ENCODE assay signal across 9 cellular contexts in the genomic region with DNA sequence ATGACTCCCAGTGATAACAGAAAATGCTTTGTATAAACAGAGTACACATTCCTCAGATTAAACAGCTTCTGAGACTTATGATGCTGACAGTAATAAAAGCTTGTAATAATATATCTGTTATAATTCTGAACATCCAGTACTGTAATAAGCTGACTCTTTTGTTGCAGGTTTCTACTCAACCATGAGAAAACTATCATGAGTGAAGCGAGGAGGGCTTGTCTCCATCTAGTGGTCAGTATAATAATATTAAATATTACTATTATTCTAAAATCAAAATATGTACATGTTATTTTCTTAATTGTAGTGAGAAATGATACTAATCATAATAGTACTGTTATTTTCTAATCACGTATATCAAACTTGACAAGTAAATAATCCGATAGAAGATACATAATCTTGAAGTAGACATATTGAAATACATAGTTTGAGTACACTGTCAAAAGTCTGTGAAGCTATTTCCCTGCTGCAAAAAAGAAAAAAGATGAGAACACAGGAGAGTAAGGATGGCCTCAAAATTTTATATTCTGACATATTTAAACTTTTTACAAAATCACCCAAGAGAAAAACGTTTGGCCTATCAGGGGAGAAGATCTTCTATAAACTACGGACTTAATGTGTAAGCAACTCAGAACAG.
DNase-seq lines count a peak whose midpoint lies in the region; ATAC-seq and TF ChIP-seq lines count a peak whose summit lies in the region.
"Had no signal": no experiment of that assay in that cellular context is flagged by ENCODE, and none has a peak within 500 bp of the region (broad histone marks: within the 10 kb centered on the region; RNA-seq: fewer than 3 reads in every experiment).

No MANE protein-coding gene starts in this region.

- no peak for ATAC-seq in Panc1
- no peak for ATAC-seq in HG03039 (IDR thresholded peaks at IDR 0.05; ENCODE audit: unreplicated experiment)
- ATAC-seq in GM18505 (IDR thresholded peaks at IDR 0.05; ENCODE audit: unreplicated experiment), result no peak

- H3K9ac ChIP-seq in fibroblast of lung (ENCODE audit: insufficient read depth, low read length), result no peak overlapping the region
- H3K9ac ChIP-seq in smooth muscle cell (ENCODE audit: low read depth), result no peak overlapping the region

- H2AFZ ChIP-seq in fibroblast of lung (ENCODE audit: low read length), result no peak overlapping the region
- H2AFZ ChIP-seq in smooth muscle cell (ENCODE audit: low read depth), result no peak overlapping the region

- H3K27ac ChIP-seq in Panc1 (ENCODE audit: low read length) (no peak overlapping the region), fibroblast of lung (ENCODE audit: insufficient read depth, low read length) (no peak overlapping the region), smooth muscle cell (ENCODE audit: low read depth) (no peak overlapping the region)

- CTCF ChIA-PET in Panc1 (lab: Charles Lee), result interaction anchor here (1.0 kb wide), 1 partner anchor 295 kb away, joined by 3 read pairs; no protein-coding TSS in a partner anchor

- H3F3A ChIP-seq in smooth muscle cell (ENCODE audit: low read depth), result no peaks in the 10 kb centered on the region

- H4K20me1 ChIP-seq in fibroblast of lung (ENCODE audit: control insufficient read depth, extremely low read depth, insufficient read depth, low read length), result no peaks in the 10 kb centered on the region
- H4K20me1 ChIP-seq in smooth muscle cell (ENCODE audit: low read depth), result no peaks in the 10 kb centered on the region

- BruUV-seq in Panc1 (replicated peaks; lab: Mats Ljungman, UMichigan), result no TSS peak

- DNase-seq in SHP77 treated with DMSO at 0.1 percent for 48 hours (lab: John Stamatoyannopoulos, UW) (peak; percentile 13), SHP77 (lab: John Stamatoyannopoulos, UW) (no peak), Panc1 (ENCODE audit: low read depth, low spot score) (no peak), fibroblast of lung (ENCODE audit: low read depth in 2 of 2) (peak; percentile 35 to 74), smooth muscle cell (lab: John Stamatoyannopoulos, UW; ENCODE audit: unreplicated experiment) (no peak), mesenteric fat pad (ENCODE audit: low spot score) (no peak)
- DNase-seq: DND-41 had no signal

- TF ChIP-seq POLR2A in GM18505 (IDR thresholded peaks at IDR 0.05; ENCODE audit: borderline replicate concordance, extremely low read depth, insufficient read depth, insufficient read length), result no peak

- no peaks in the 10 kb centered on the region; the same call in 1 of the 2 replicates for H3K4me1 ChIP-seq in Panc1 (ENCODE audit: control insufficient read depth, insufficient read depth, low read length)
- no peaks in the 10 kb centered on the region for H3K4me1 ChIP-seq in fibroblast of lung (ENCODE audit: control insufficient read depth, extremely low read depth, insufficient read depth, low read length)
- no peaks in the 10 kb centered on the region for H3K4me1 ChIP-seq in smooth muscle cell (ENCODE audit: low read depth)

- intact Hi-C loops in Panc1 (cut with micrococcal nuclease; ENCODE audit: unreplicated experiment), result loop anchor here (1.0 to 5.0 kb wide), 2 partner anchors 266 to 293 kb away; a partner anchor contains a TSS

- no peak overlapping the region for H3K4me3 ChIP-seq in Panc1 (ENCODE audit: low read depth in 2 of 2, low read length in 2 of 2)
- no peak overlapping the region for H3K4me3 ChIP-seq in fibroblast of lung (replicated peaks in 1 of 4; ENCODE audit: control extremely low read depth in 1 of 4, insufficient read depth in 1 of 4, low read depth in 3 of 4, low read length in 4 of 4)
- H3K4me3 ChIP-seq in smooth muscle cell, result no peak overlapping the region

- peak; percentile 65; the same call in 1 of the 2 replicates for TF ChIP-seq CTCF in Panc1 (IDR thresholded peaks at IDR 0.05)
- peak; percentile 46 to 52 for TF ChIP-seq CTCF in fibroblast of lung (conservative IDR thresholded peaks at IDR 0.05 in 1 of 2, IDR thresholded peaks at IDR 0.05 in 1 of 2; ENCODE audit: low read depth in 1 of 2, low read length in 2 of 2)
- TF ChIP-seq CTCF in smooth muscle cell (IDR thresholded peaks at IDR 0.05; ENCODE audit: borderline replicate concordance, insufficient read depth, poor library complexity, severe bottlenecking), result peak; percentile 66

- H3K9me3 ChIP-seq in Panc1 (ENCODE audit: control insufficient read depth, insufficient read depth, low read depth, low read length) (no peaks in the 10 kb centered on the region), fibroblast of lung (ENCODE audit: control insufficient read depth, insufficient read depth, low read depth, low read length) (no peaks in the 10 kb centered on the region), smooth muscle cell (replicated peaks; ENCODE audit: low read depth) (no peaks in the 10 kb centered on the region)

- WGBS in smooth muscle cell (ENCODE audit: low lambda C conversion rate), result 49% methylated on average over 5 of the region's 5 CpGs

- POLR2A ChIA-PET in Panc1 (lab: Charles Lee), result no interaction called here

- H3K79me2 ChIP-seq in fibroblast of lung (ENCODE audit: control insufficient read depth, insufficient read depth, low read length) (no peaks in the 10 kb centered on the region), smooth muscle cell (ENCODE audit: low read depth) (no peaks in the 10 kb centered on the region)

- H3K36me3 ChIP-seq in Panc1 (ENCODE audit: control insufficient read depth, insufficient read depth, low read length) (no peaks in the 10 kb centered on the region), fibroblast of lung (ENCODE audit: control insufficient read depth, insufficient read depth, low read length) (no peaks in the 10 kb centered on the region), smooth muscle cell (ENCODE audit: low read depth) (no peaks in the 10 kb centered on the region)

- in situ Hi-C loops in Panc1 (cut with HindIII; ENCODE audit: low pct_unique_long_range_greater_than_20kb, low sequenced_read_pairs), result no loop called here

- H3K4me2 ChIP-seq in fibroblast of lung (ENCODE audit: extremely low read depth, insufficient read depth, low read length), result no peak overlapping the region
- no peak overlapping the region for H3K4me2 ChIP-seq in smooth muscle cell

- H3K27me3 ChIP-seq in Panc1 (ENCODE audit: control insufficient read depth, insufficient read depth, low read length) (no peaks in the 10 kb centered on the region), fibroblast of lung (ENCODE audit: control insufficient read depth, insufficient read depth, low read length) (no peaks in the 10 kb centered on the region), smooth muscle cell (ENCODE audit: low read depth) (no peaks in the 10 kb centered on the region)

Comparison
In these comparisons a context has a peak if more than half of its experiments do, and no peak if none do; other contexts are left out.
1. DNase-seq: peak in SHP77 treated with DMSO at 0.1 percent for 48 hours (single experiment) and fibroblast of lung (2 of 2); none in SHP77 (0 of 2), Panc1 (single experiment), smooth muscle cell (single experiment) and mesenteric fat pad (single experiment).
2. Peak in every context shown above with its lines, with median percentiles within 50 percentile points of each other: CTCF ChIP-seq.